Comparison of ENCODE assay signal across 1 cellular context in the genomic region with DNA sequence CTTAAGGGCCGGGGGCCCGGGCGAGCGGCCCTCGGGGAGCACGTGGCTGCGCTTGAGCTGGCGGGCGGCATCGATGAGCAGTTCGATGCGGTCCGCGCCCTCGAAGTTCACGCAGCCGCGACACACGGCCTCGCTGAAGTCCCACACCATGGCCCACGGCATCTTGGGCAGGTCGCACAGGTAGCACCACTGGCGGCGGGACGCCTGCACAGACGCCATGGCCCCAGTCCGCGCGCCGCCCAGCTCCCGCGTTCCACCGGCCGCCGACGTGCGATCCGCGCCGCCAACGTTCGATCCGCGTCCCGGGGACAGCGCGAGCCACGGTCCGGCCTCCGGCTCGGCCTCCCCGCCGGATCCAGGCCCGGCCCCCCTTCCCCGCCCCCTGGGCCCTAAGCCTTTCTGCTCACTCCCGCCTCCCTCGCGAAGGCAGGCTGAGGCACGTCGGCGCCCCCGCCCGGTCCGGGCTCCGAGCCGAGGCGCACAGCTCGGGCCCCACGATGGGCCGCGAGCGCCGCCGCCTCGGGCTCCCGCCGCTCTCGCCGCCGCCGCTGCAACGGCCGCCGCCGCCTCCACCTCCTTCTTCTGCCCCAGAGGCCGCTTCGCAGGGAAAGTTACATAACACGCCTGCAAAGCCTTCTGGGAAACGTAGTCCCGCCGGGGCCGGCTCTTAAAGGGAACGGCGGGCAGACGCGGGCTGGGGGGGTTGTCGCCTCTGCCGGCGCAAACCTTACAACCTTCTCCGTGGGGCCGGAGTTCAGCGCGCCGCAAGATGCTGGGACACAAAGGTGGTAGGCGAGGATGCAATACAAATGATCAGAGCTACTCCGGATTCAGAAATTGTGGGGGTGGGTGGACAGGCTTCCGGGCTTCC.
TF ChIP-seq lines count a peak whose summit lies in the region.

A gene with protein sequence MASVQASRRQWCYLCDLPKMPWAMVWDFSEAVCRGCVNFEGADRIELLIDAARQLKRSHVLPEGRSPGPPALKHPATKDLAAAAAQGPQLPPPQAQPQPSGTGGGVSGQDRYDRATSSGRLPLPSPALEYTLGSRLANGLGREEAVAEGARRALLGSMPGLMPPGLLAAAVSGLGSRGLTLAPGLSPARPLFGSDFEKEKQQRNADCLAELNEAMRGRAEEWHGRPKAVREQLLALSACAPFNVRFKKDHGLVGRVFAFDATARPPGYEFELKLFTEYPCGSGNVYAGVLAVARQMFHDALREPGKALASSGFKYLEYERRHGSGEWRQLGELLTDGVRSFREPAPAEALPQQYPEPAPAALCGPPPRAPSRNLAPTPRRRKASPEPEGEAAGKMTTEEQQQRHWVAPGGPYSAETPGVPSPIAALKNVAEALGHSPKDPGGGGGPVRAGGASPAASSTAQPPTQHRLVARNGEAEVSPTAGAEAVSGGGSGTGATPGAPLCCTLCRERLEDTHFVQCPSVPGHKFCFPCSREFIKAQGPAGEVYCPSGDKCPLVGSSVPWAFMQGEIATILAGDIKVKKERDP (minus strand): TSS at position 586 of the 871 bp plus-strand sequence. CDS start 367 bp downstream, at position 219.

TF ChIP-seq in HepG2, 621 proteins besides CTCF, POLR2A, EP300 and RAD21 (continued from another document and continues in another):
- TF ChIP-seq, protein P1, sequence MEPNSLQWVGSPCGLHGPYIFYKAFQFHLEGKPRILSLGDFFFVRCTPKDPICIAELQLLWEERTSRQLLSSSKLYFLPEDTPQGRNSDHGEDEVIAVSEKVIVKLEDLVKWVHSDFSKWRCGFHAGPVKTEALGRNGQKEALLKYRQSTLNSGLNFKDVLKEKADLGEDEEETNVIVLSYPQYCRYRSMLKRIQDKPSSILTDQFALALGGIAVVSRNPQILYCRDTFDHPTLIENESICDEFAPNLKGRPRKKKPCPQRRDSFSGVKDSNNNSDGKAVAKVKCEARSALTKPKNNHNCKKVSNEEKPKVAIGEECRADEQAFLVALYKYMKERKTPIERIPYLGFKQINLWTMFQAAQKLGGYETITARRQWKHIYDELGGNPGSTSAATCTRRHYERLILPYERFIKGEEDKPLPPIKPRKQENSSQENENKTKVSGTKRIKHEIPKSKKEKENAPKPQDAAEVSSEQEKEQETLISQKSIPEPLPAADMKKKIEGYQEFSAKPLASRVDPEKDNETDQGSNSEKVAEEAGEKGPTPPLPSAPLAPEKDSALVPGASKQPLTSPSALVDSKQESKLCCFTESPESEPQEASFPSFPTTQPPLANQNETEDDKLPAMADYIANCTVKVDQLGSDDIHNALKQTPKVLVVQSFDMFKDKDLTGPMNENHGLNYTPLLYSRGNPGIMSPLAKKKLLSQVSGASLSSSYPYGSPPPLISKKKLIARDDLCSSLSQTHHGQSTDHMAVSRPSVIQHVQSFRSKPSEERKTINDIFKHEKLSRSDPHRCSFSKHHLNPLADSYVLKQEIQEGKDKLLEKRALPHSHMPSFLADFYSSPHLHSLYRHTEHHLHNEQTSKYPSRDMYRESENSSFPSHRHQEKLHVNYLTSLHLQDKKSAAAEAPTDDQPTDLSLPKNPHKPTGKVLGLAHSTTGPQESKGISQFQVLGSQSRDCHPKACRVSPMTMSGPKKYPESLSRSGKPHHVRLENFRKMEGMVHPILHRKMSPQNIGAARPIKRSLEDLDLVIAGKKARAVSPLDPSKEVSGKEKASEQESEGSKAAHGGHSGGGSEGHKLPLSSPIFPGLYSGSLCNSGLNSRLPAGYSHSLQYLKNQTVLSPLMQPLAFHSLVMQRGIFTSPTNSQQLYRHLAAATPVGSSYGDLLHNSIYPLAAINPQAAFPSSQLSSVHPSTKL (CRISPR knock-in tag; IDR thresholded peaks at IDR 0.05) = no peak
- TF ChIP-seq ZNF75D (CRISPR knock-in tag; IDR thresholded peaks at IDR 0.05; ENCODE audit: borderline replicate concordance) (no peak), FOXO1 (CRISPR knock-in tag; IDR thresholded peaks at IDR 0.05) (no peak; the same call in 1 of the 2 replicates), ZNF776 (CRISPR knock-in tag; IDR thresholded peaks at IDR 0.05) (peak; percentile 74; the same call in 1 of the 2 replicates), MAF1 (CRISPR knock-in tag; IDR thresholded peaks at IDR 0.05; ENCODE audit: borderline replicate concordance) (no peak), ZFAT (CRISPR knock-in tag; conservative IDR thresholded peaks at IDR 0.05) (no peak), GATAD1 (CRISPR knock-in tag; IDR thresholded peaks at IDR 0.05) (peak; percentile 78), ZNF124 (CRISPR knock-in tag; IDR thresholded peaks at IDR 0.05) (no peak), ZNF451 (CRISPR knock-in tag; IDR thresholded peaks at IDR 0.05) (no peak), SAP130 (CRISPR knock-in tag; IDR thresholded peaks at IDR 0.05; ENCODE audit: low read depth) (peak; percentile 38), CENPX (CRISPR knock-in tag; IDR thresholded peaks at IDR 0.05) (no peak), GABPB1 (CRISPR knock-in tag; IDR thresholded peaks at IDR 0.05) (peak; percentile 81), SYNCRIP (IDR thresholded peaks at IDR 0.05; ENCODE audit: insufficient read depth, low read depth, low read length) (no peak), GATAD2A (CRISPR knock-in tag; IDR thresholded peaks at IDR 0.05) (no peak; the same call in 1 of the 2 replicates), ZNF747 (CRISPR knock-in tag; IDR thresholded peaks at IDR 0.05; ENCODE audit: borderline replicate concordance) (no peak), ZNF382 (CRISPR knock-in tag; IDR thresholded peaks at IDR 0.05; ENCODE audit: borderline replicate concordance) (no peak), POLR2AphosphoS2 (IDR thresholded peaks at IDR 0.05; ENCODE audit: low read depth, low read length) (no peak), HNF4G (IDR thresholded peaks at IDR 0.05; ENCODE audit: borderline replicate concordance, low read depth, low read length) (peak; percentile 35; the same call in 1 of the 2 replicates), HNF4G (CRISPR knock-in tag; IDR thresholded peaks at IDR 0.05; ENCODE audit: borderline replicate concordance, low read depth) (no peak; the same call in 1 of the 2 replicates), ZNF24 (IDR thresholded peaks at IDR 0.05) (no peak), PTBP1 (IDR thresholded peaks at IDR 0.05; ENCODE audit: low read depth, low read length, poor library complexity, severe bottlenecking) (no peak), ZNF772 (CRISPR knock-in tag; IDR thresholded peaks at IDR 0.05) (no peak), ZBTB20 (CRISPR knock-in tag; IDR thresholded peaks at IDR 0.05; ENCODE audit: borderline replicate concordance, low read depth) (no peak), ZNF569 (CRISPR knock-in tag; IDR thresholded peaks at IDR 0.05; ENCODE audit: borderline replicate concordance) (no peak), DR1 (CRISPR knock-in tag; IDR thresholded peaks at IDR 0.05) (no peak; the same call in 1 of the 2 replicates), HNRNPK (IDR thresholded peaks at IDR 0.05; ENCODE audit: low read depth, low read length, poor library complexity, severe bottlenecking) (peak; percentile 32), PAWR (CRISPR knock-in tag; IDR thresholded peaks at IDR 0.05; ENCODE audit: borderline replicate concordance) (no peak), HNRNPL (IDR thresholded peaks at IDR 0.05; ENCODE audit: low read depth, low read length) (no peak), ZNF567 (CRISPR knock-in tag; IDR thresholded peaks at IDR 0.05; ENCODE audit: borderline replicate concordance) (no peak)
- TF ChIP-seq, protein P2, sequence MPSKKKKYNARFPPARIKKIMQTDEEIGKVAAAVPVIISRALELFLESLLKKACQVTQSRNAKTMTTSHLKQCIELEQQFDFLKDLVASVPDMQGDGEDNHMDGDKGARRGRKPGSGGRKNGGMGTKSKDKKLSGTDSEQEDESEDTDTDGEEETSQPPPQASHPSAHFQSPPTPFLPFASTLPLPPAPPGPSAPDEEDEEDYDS (CRISPR knock-in tag; IDR thresholded peaks at IDR 0.05) = no peak
- TF ChIP-seq, protein P3, sequence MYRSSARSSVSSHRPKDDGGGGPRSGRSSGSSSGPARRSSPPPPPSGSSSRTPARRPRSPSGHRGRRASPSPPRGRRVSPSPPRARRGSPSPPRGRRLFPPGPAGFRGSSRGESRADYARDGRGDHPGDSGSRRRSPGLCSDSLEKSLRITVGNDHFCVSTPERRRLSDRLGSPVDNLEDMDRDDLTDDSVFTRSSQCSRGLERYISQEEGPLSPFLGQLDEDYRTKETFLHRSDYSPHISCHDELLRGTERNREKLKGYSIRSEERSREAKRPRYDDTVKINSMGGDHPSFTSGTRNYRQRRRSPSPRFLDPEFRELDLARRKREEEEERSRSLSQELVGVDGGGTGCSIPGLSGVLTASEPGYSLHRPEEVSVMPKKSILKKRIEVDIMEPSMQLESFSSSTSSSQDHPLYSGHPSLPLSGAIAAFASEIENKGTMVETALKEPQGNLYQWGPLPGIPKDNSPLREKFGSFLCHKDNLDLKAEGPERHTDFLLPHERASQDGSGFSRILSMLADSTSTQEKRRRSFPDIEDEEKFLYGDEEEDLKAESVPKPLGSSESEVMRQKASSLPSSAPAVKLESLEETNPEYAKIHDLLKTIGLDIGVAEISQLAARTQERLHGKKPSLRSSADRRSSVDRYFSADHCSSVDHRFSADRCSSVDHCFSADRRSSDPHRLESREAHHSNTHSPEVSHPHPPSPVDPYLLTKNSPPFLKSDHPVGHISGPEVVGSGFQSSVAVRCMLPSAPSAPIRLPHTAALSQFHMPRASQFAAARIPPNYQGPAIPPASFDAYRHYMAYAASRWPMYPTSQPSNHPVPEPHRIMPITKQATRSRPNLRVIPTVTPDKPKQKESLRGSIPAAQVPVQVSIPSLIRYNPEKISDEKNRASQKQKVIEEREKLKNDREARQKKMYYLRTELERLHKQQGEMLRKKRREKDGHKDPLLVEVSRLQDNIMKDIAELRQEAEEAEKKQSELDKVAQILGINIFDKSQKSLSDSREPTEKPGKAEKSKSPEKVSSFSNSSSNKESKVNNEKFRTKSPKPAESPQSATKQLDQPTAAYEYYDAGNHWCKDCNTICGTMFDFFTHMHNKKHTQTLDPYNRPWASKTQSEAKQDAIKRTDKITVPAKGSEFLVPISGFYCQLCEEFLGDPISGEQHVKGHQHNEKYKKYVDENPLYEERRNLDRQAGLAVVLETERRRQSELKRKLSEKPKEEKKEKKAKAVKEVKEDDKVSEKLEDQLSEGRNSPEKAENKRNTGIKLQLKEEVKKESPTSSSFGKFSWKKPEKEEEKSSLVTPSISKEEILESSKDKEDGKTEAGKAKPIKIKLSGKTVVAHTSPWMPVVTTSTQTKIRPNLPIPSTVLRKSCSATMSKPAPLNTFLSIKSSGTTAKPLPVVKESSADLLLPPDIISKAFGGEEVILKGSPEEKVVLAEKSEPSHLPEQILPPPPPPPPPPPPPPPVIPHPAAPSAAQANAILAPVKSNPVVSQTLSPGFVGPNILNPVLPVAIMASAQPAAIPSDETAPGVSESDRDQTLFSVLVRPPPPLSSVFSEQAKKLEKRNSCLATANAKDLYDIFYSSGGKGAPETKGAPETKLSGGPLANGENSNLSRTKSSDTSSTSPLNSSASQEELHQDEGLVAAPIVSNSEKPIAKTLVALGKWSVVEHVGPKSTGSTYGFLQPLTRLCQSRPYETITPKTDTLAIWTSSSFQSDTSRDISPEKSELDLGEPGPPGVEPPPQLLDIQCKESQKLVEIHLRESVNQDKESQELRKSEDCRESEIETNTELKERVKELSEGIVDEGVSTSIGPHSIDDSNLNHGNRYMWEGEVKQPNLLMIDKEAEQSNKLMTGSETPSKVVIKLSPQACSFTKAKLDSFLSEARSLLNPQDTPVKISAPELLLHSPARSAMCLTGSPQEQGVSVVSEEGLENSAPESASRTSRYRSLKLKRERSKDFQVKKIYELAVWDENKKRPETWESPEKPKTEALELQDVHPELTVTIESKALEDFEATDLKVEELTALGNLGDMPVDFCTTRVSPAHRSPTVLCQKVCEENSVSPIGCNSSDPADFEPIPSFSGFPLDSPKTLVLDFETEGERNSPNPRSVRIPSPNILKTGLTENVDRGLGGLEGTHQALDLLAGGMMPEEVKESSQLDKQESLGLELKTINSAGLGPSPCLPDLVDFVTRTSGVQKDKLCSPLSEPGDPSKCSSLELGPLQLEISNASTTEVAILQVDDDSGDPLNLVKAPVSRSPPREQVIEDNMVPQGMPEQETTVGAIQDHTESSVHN (CRISPR knock-in tag; IDR thresholded peaks at IDR 0.05) = no peak
- TF ChIP-seq, protein P4, sequence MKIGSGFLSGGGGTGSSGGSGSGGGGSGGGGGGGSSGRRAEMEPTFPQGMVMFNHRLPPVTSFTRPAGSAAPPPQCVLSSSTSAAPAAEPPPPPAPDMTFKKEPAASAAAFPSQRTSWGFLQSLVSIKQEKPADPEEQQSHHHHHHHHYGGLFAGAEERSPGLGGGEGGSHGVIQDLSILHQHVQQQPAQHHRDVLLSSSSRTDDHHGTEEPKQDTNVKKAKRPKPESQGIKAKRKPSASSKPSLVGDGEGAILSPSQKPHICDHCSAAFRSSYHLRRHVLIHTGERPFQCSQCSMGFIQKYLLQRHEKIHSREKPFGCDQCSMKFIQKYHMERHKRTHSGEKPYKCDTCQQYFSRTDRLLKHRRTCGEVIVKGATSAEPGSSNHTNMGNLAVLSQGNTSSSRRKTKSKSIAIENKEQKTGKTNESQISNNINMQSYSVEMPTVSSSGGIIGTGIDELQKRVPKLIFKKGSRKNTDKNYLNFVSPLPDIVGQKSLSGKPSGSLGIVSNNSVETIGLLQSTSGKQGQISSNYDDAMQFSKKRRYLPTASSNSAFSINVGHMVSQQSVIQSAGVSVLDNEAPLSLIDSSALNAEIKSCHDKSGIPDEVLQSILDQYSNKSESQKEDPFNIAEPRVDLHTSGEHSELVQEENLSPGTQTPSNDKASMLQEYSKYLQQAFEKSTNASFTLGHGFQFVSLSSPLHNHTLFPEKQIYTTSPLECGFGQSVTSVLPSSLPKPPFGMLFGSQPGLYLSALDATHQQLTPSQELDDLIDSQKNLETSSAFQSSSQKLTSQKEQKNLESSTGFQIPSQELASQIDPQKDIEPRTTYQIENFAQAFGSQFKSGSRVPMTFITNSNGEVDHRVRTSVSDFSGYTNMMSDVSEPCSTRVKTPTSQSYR (CRISPR knock-in tag; IDR thresholded peaks at IDR 0.05; ENCODE audit: borderline replicate concordance) = peak; percentile 10; the same call in 1 of the 2 replicates
- TF ChIP-seq, protein P5, sequence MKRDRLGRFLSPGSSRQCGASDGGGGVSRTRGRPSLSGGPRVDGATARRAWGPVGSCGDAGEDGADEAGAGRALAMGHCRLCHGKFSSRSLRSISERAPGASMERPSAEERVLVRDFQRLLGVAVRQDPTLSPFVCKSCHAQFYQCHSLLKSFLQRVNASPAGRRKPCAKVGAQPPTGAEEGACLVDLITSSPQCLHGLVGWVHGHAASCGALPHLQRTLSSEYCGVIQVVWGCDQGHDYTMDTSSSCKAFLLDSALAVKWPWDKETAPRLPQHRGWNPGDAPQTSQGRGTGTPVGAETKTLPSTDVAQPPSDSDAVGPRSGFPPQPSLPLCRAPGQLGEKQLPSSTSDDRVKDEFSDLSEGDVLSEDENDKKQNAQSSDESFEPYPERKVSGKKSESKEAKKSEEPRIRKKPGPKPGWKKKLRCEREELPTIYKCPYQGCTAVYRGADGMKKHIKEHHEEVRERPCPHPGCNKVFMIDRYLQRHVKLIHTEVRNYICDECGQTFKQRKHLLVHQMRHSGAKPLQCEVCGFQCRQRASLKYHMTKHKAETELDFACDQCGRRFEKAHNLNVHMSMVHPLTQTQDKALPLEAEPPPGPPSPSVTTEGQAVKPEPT (CRISPR knock-in tag; IDR thresholded peaks at IDR 0.05; ENCODE audit: low read depth) = no peak
- TF ChIP-seq, protein P6, sequence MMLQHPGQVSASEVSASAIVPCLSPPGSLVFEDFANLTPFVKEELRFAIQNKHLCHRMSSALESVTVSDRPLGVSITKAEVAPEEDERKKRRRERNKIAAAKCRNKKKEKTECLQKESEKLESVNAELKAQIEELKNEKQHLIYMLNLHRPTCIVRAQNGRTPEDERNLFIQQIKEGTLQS (CRISPR knock-in tag; IDR thresholded peaks at IDR 0.05) = 0 out of 2 replicates have a peak, but pooled peaks have one; percentile 9
- TF ChIP-seq, protein P7, sequence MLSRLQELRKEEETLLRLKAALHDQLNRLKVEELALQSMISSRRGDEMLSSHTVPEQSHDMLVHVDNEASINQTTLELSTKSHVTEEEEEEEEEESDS (CRISPR knock-in tag; IDR thresholded peaks at IDR 0.05; ENCODE audit: borderline replicate concordance) = no peak
